8 cellular contexts compared by ENCODE assay signal in the genomic region with DNA sequence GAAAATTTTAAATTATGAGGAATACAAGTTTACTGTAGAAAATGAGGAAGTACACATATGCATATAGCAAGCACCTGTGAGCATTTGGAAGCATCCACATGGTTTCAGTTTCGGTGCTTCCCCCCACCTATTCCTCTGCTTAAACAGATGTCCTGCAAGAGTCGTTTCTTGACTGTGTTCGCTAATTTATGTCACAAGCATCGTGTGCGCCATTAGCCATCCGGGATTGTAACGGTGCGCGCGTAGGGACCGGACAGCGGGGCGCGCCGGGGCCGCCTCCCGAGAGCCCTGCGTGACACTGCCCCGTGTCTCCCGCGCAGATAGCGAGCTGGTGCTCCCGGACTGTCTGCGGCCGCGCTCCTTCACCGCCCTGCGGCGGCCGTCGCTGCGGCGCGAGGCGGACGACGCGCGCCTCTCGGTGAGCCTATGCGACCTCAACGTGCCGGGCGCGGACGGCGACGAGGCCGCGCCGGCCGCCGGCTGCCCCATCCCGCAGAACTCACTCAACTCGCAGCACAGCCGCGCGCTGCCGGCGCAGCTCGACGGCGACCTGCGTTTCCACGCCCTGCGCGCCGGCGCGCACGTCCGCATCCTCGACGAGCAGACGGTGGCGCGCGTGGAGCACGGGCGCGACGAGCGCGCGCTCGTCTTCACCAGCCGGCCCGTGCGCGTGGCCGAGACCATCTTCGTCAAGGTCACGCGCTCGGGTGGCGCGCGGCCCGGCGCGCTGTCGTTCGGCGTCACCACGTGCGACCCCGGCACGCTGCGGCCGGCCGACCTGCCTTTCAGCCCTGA.
DNase-seq lines count a peak whose midpoint lies in the region; TF ChIP-seq lines count a peak whose summit lies in the region.

No MANE protein-coding gene starts in this region.

- H4K20me1 ChIP-seq in osteoblast (ENCODE audit: insufficient read depth, low read length), result no peaks in the 10 kb centered on the region

- H3K27ac Mint-ChIP-seq in dendritic cell treated with granulocyte-macrophage colony-stimulating factor and Interleukin-4, amounts not matched to agents 40 ng/mL and 50 ng/mL, for 4 days, result no peak overlapping the region
- H3K27ac Mint-ChIP-seq in type B pancreatic cell, result peak overlapping the region; percentile 17

- peak overlapping the region; percentile 17 for H3K4me2 ChIP-seq in osteoblast (ENCODE audit: insufficient read depth, low read length)

- H3K4me1 ChIP-seq in osteoblast (ENCODE audit: insufficient read depth, low read length), result no peaks in the 10 kb centered on the region

- no peak overlapping the region for H3K27ac ChIP-seq in osteoblast (ENCODE audit: low read depth, low read length)

- peak in 3 of 4 experiments; percentile 17 to 66 (median 65) for DNase-seq in activated CD4-positive, CD25-positive, alpha-beta regulatory T cell (lab: John Stamatoyannopoulos, UW)
- DNase-seq in osteoblast (ENCODE audit: insufficient read length, low spot score, missing footprints), result peak; percentile 70
- no peak for DNase-seq in type B pancreatic cell (ENCODE audit: extremely low spot score, unreplicated experiment)
- no peak for DNase-seq in inferior parietal cortex (ENCODE audit: extremely low spot score)
- DNase-seq in NCI-H1048 (lab: John Stamatoyannopoulos, UW), result no peak
- no peak for DNase-seq in NCI-H526 treated with DMSO at 0.1 percent for 48 hours (lab: John Stamatoyannopoulos, UW)

- H3K27me3 ChIP-seq in osteoblast (ENCODE audit: insufficient read depth, low read length), result peaks cover 23% of the 10 kb centered on the region

- H3K36me3 Mint-ChIP-seq in dendritic cell treated with granulocyte-macrophage colony-stimulating factor and Interleukin-4, amounts not matched to agents 40 ng/mL and 50 ng/mL, for 4 days (ENCODE audit: low read depth), result no peaks in the 10 kb centered on the region
- H3K36me3 Mint-ChIP-seq in type B pancreatic cell, result peaks cover 16% of the 10 kb centered on the region

- intact Hi-C loops in dendritic cell treated with granulocyte-macrophage colony-stimulating factor and Interleukin-4, amounts not matched to agents 40 ng/mL and 50 ng/mL, for 4 days (cut with micrococcal nuclease), result no loop called here

- peak overlapping the region; percentile 70; the same call in 1 of the 2 replicates for H3K4me3 ChIP-seq in GM08714 (ENCODE audit: low read length)
- H3K4me3 ChIP-seq in osteoblast (ENCODE audit: insufficient read depth, low read length), result peak overlapping the region; percentile 47

- H3K4me3 Mint-ChIP-seq in dendritic cell treated with granulocyte-macrophage colony-stimulating factor and Interleukin-4, amounts not matched to agents 40 ng/mL and 50 ng/mL, for 4 days, result peak overlapping the region; percentile 70
- no peak overlapping the region for H3K4me3 Mint-ChIP-seq in type B pancreatic cell

- H3K4me1 Mint-ChIP-seq in dendritic cell treated with granulocyte-macrophage colony-stimulating factor and Interleukin-4, amounts not matched to agents 40 ng/mL and 50 ng/mL, for 4 days (ENCODE audit: low read depth), result peaks cover 14% of the 10 kb centered on the region
- H3K4me1 Mint-ChIP-seq in type B pancreatic cell (ENCODE audit: unreplicated experiment), result peaks cover 12% of the 10 kb centered on the region

- no peaks in the 10 kb centered on the region for H3K9me3 ChIP-seq in osteoblast (ENCODE audit: low read depth, low read length)

- peaks cover 50% of the 10 kb centered on the region for H3K27me3 Mint-ChIP-seq in dendritic cell treated with granulocyte-macrophage colony-stimulating factor and Interleukin-4, amounts not matched to agents 40 ng/mL and 50 ng/mL, for 4 days
- no peaks in the 10 kb centered on the region for H3K27me3 Mint-ChIP-seq in type B pancreatic cell

- H3K36me3 ChIP-seq in osteoblast (ENCODE audit: insufficient read depth, low read length), result no peaks in the 10 kb centered on the region

- H2AFZ ChIP-seq in osteoblast (ENCODE audit: low read length), result no peak overlapping the region

- H3K9me3 Mint-ChIP-seq in dendritic cell treated with granulocyte-macrophage colony-stimulating factor and Interleukin-4, amounts not matched to agents 40 ng/mL and 50 ng/mL, for 4 days, result no peaks in the 10 kb centered on the region
- no peaks in the 10 kb centered on the region for H3K9me3 Mint-ChIP-seq in type B pancreatic cell

- TF ChIP-seq CTCF in osteoblast (IDR thresholded peaks at IDR 0.05; ENCODE audit: extremely low read depth, low read depth, low read length) (no peak), type B pancreatic cell (conservative IDR thresholded peaks at IDR 0.05) (no peak)

- H3K79me2 ChIP-seq in osteoblast (ENCODE audit: insufficient read depth, low read length), result no peaks in the 10 kb centered on the region

Comparison
In these comparisons a context has a peak if more than half of its experiments do, and no peak if none do; other contexts are left out.
1. DNase-seq: peak in activated CD4-positive, CD25-positive, alpha-beta regulatory T cell (3 of 4) and osteoblast (single experiment); none in type B pancreatic cell (single experiment), inferior parietal cortex (single experiment), NCI-H1048 (single experiment) and NCI-H526 treated with DMSO at 0.1 percent for 48 hours (single experiment).